ENCODE assay signal across 27 cellular contexts in the genomic region with DNA sequence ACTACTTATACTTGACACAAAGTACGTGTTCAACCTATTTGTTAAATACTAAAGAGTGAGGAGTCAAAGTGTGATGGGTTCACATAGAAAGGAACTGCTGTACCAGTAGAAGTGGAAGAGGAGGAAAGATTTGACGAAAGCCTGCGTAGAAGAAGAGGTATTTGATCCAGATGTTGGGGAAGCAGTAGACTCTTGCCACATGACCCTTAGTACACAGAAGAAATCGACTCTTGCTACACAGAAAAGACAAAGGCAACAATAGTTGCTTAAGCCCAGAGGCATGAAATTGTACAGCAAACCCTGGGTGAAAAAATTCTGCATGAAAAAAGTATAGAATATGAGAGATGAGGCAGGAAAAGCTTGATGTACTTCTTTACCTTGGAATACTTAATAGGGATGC.
"Had no signal": no experiment of that assay in that cellular context is flagged by ENCODE, and none has a peak within 500 bp of the region (broad histone marks: within the 10 kb centered on the region; RNA-seq: fewer than 3 reads in every experiment).

No MANE protein-coding gene starts in this region.

- H3K9me3 ChIP-seq: esophagus muscularis mucosa had no signal

- H3K27me3 ChIP-seq: brain microvascular endothelial cell, esophagus muscularis mucosa had no signal

- H3K36me3 ChIP-seq: brain microvascular endothelial cell, esophagus muscularis mucosa had no signal

- H3K36me3 Mint-ChIP-seq: activated CD4-positive, alpha-beta memory T cell treated with anti-CD3 and anti-CD28 coated beads for 36 hours; activated naive CD4-positive, alpha-beta T cell treated with anti-CD3 and anti-CD28 coated beads, Interleukin-2, amount 10 ng/mL, durations not matched to agents 7 days and 5 days had no signal

- H3K4me1 Mint-ChIP-seq: activated naive CD4-positive, alpha-beta T cell treated with anti-CD3 and anti-CD28 coated beads, Interleukin-2, amount 10 ng/mL, durations not matched to agents 7 days and 5 days had no signal

- H3K4me3 ChIP-seq: coronary artery, dorsolateral prefrontal cortex, esophagus muscularis mucosa had no signal

- H3K27ac Mint-ChIP-seq: activated CD4-positive, alpha-beta memory T cell treated with anti-CD3 and anti-CD28 coated beads for 36 hours; activated CD4-positive, alpha-beta T cell treated with anti-CD3 and anti-CD28 coated beads for 36 hours; activated CD4-positive, alpha-beta T cell treated with anti-CD3 and anti-CD28 coated beads, Interleukin-2, amount 10 ng/mL, durations not matched to agents 24 days and 14 days; activated CD8-positive, alpha-beta memory T cell treated with anti-CD3 and anti-CD28 coated beads, Interleukin-2, amount 10 ng/mL, durations not matched to agents 7 days and 5 days; activated CD8-positive, alpha-beta T cell treated with anti-CD3 and anti-CD28 coated beads, Interleukin-2, amount 10 ng/mL, durations not matched to agents 7 days and 5 days; activated naive CD4-positive, alpha-beta T cell treated with anti-CD3 and anti-CD28 coated beads, Interleukin-2, amount 10 ng/mL, durations not matched to agents 7 days and 5 days; activated naive CD8-positive, alpha-beta T cell treated with anti-CD3 and anti-CD28 coated beads, Interleukin-2, amount 10 ng/mL, durations not matched to agents 7 days and 5 days; activated T-helper 1 cell treated with anti-CD3 and anti-CD28 coated beads, Interleukin-12 subunit alpha, Interleukin-12 subunit beta, Interleukin-2, Interleukin-4 antibody, amounts not matched to agents 30 ng/mL and 10 ng/mL and 1 ng/mL, durations not matched to agents 14 hours and 24 hours and 36 hours; activated T-helper 2 cell treated with anti-CD3 and anti-CD28 coated beads, Interferon-gamma antibody, Interleukin-2, Interleukin-4, amounts not matched to agents 10 μg/mL and 5 μg/mL and 100 μg/mL, durations not matched to agents 14 hours and 24 hours and 36 hours; dendritic cell treated with granulocyte-macrophage colony-stimulating factor and Interleukin-4, amounts not matched to agents 40 ng/mL and 50 ng/mL, for 4 days had no signal

- DNase-seq: activated CD4-positive, alpha-beta memory T cell treated with anti-CD3 and anti-CD28 coated beads for 36 hours; activated CD4-positive, alpha-beta T cell treated with anti-CD3 and anti-CD28 coated beads for 36 hours; activated CD4-positive, alpha-beta T cell treated with anti-CD3 and anti-CD28 coated beads, Interleukin-2, amount 10 ng/mL, durations not matched to agents 24 days and 14 days; activated CD4-positive, CD25-positive, alpha-beta regulatory T cell; activated CD4-positive, CD25-positive, alpha-beta regulatory T cell treated with anti-CD3 and anti-CD28 coated beads, Interleukin-2, amount 50 U/mL, for 72 hours; activated CD8-positive, alpha-beta memory T cell treated with anti-CD3 and anti-CD28 coated beads, Interleukin-2, amount 10 ng/mL, durations not matched to agents 7 days and 5 days; activated CD8-positive, alpha-beta memory T cell treated with anti-CD3 and anti-CD28 coated beads, Interleukin-2, amount 50 U/mL, for 4 hours; activated CD8-positive, alpha-beta T cell treated with anti-CD3 and anti-CD28 coated beads, Interleukin-2, amount 10 ng/mL, durations not matched to agents 7 days and 5 days; activated effector memory CD4-positive, alpha-beta T cell treated with anti-CD3 and anti-CD28 coated beads, Interleukin-2, amount 50 U/mL, for 16 hours; activated naive CD4-positive, alpha-beta T cell treated with anti-CD3 and anti-CD28 coated beads, Interleukin-2, amount 10 ng/mL, durations not matched to agents 7 days and 5 days; activated naive CD8-positive, alpha-beta T cell treated with anti-CD3 and anti-CD28 coated beads, Interleukin-2, amount 10 ng/mL, durations not matched to agents 7 days and 5 days; activated T-cell treated with anti-CD3 and anti-CD28 coated beads, Interleukin-2, amount 50 U/mL, for 1 hour; activated T-cell treated with anti-CD3 and anti-CD28 coated beads, Interleukin-2, amount 50 U/mL, for 48 hours; amniotic stem cell; anterior cingulate cortex; brain microvascular endothelial cell; dorsolateral prefrontal cortex; effector memory CD4-positive, alpha-beta T cell; erythroblast; head of caudate nucleus; T-helper 2 cell had no signal

- H3K9me3 Mint-ChIP-seq: activated CD4-positive, alpha-beta memory T cell treated with anti-CD3 and anti-CD28 coated beads for 36 hours; activated CD4-positive, alpha-beta T cell treated with anti-CD3 and anti-CD28 coated beads, Interleukin-2, amount 10 ng/mL, durations not matched to agents 24 days and 14 days; activated naive CD4-positive, alpha-beta T cell treated with anti-CD3 and anti-CD28 coated beads, Interleukin-2, amount 10 ng/mL, durations not matched to agents 7 days and 5 days; activated T-helper 2 cell treated with anti-CD3 and anti-CD28 coated beads, Interferon-gamma antibody, Interleukin-2, Interleukin-4, amounts not matched to agents 10 μg/mL and 5 μg/mL and 100 μg/mL, durations not matched to agents 14 hours and 24 hours and 36 hours; central memory CD8-positive, alpha-beta T cell; dendritic cell treated with granulocyte-macrophage colony-stimulating factor and Interleukin-4, amounts not matched to agents 40 ng/mL and 50 ng/mL, for 4 days had no signal

- H3K4me3 Mint-ChIP-seq: activated CD4-positive, alpha-beta memory T cell treated with anti-CD3 and anti-CD28 coated beads for 36 hours; activated CD4-positive, alpha-beta T cell treated with anti-CD3 and anti-CD28 coated beads for 36 hours; activated CD4-positive, alpha-beta T cell treated with anti-CD3 and anti-CD28 coated beads, Interleukin-2, amount 10 ng/mL, durations not matched to agents 24 days and 14 days; activated CD8-positive, alpha-beta memory T cell treated with anti-CD3 and anti-CD28 coated beads, Interleukin-2, amount 10 ng/mL, durations not matched to agents 7 days and 5 days; activated CD8-positive, alpha-beta T cell treated with anti-CD3 and anti-CD28 coated beads, Interleukin-2, amount 10 ng/mL, durations not matched to agents 7 days and 5 days; activated naive CD4-positive, alpha-beta T cell treated with anti-CD3 and anti-CD28 coated beads, Interleukin-2, amount 10 ng/mL, durations not matched to agents 7 days and 5 days; activated naive CD8-positive, alpha-beta T cell treated with anti-CD3 and anti-CD28 coated beads, Interleukin-2, amount 10 ng/mL, durations not matched to agents 7 days and 5 days; activated T-helper 1 cell treated with anti-CD3 and anti-CD28 coated beads, Interleukin-12 subunit alpha, Interleukin-12 subunit beta, Interleukin-2, Interleukin-4 antibody, amounts not matched to agents 30 ng/mL and 10 ng/mL and 1 ng/mL, durations not matched to agents 14 hours and 24 hours and 36 hours; central memory CD8-positive, alpha-beta T cell; dendritic cell treated with granulocyte-macrophage colony-stimulating factor and Interleukin-4, amounts not matched to agents 40 ng/mL and 50 ng/mL, for 4 days had no signal

- ATAC-seq: activated CD4-positive, alpha-beta T cell treated with anti-CD3 and anti-CD28 coated beads for 36 hours; activated CD8-positive, alpha-beta memory T cell treated with anti-CD3 and anti-CD28 coated beads, Interleukin-2, amount 10 ng/mL, durations not matched to agents 7 days and 5 days; activated CD8-positive, alpha-beta T cell treated with anti-CD3 and anti-CD28 coated beads, Interleukin-2, amount 10 ng/mL, durations not matched to agents 7 days and 5 days had no signal

- H3K27me3 Mint-ChIP-seq: activated CD4-positive, alpha-beta memory T cell treated with anti-CD3 and anti-CD28 coated beads for 36 hours; activated CD4-positive, alpha-beta T cell treated with anti-CD3 and anti-CD28 coated beads for 36 hours; activated CD4-positive, alpha-beta T cell treated with anti-CD3 and anti-CD28 coated beads, Interleukin-2, amount 10 ng/mL, durations not matched to agents 24 days and 14 days; activated CD8-positive, alpha-beta memory T cell treated with anti-CD3 and anti-CD28 coated beads, Interleukin-2, amount 10 ng/mL, durations not matched to agents 7 days and 5 days; activated naive CD4-positive, alpha-beta T cell treated with anti-CD3 and anti-CD28 coated beads, Interleukin-2, amount 10 ng/mL, durations not matched to agents 7 days and 5 days; activated naive CD8-positive, alpha-beta T cell treated with anti-CD3 and anti-CD28 coated beads, Interleukin-2, amount 10 ng/mL, durations not matched to agents 7 days and 5 days; central memory CD8-positive, alpha-beta T cell had no signal
